In genomic region chr9:37309136-37309535, GRCh38 we compare ENCODE assay signal across 9 cellular contexts.
DNase-seq lines count a peak whose midpoint lies in the region; ATAC-seq and TF ChIP-seq lines count a peak whose summit lies in the region.
"Had no signal": no experiment of that assay in that cellular context is flagged by ENCODE, and none has a peak within 500 bp of the region (broad histone marks: within the 10 kb centered on the region; RNA-seq: fewer than 3 reads in every experiment).

No MANE protein-coding gene starts in this region.

- TF ChIP-seq CTCF in stomach (IDR thresholded peaks at IDR 0.05) (no peak), ascending aorta (IDR thresholded peaks at IDR 0.05) (peak in 1 of 3 experiments; percentile 6)

- H3K4me3 ChIP-seq in stomach (no peak overlapping the region), ascending aorta (no peak overlapping the region)

- peak; percentile 52 for DNase-seq in activated naive CD4-positive, alpha-beta T cell treated with anti-CD3 and anti-CD28 coated beads, Interleukin-2, amount 10 ng/mL, durations not matched to agents 7 days and 5 days
- DNase-seq in activated naive CD4-positive, alpha-beta T cell (lab: John Stamatoyannopoulos, UW) = no peak
- DNase-seq in NCI-H146 treated with DMSO at 0.1 percent for 48 hours (lab: John Stamatoyannopoulos, UW; ENCODE audit: unreplicated experiment) (peak; percentile 12), erythroblast (lab: John Stamatoyannopoulos, UW) (peak; percentile 46 to 52), stomach (no peak), epidermal melanocyte (ENCODE audit: insufficient read length, low spot score) (no peak), ascending aorta (ENCODE audit: low spot score in 2 of 2) (no peak)
- DNase-seq in stimulated activated naive CD8-positive, alpha-beta T cell treated with anti-CD3 and anti-CD28 coated beads, Interleukin-15, amount 100 ng/mL, for 72 hours = no peak

- H3K9me3 ChIP-seq in stomach = no peaks in the 10 kb centered on the region
- H3K9me3 ChIP-seq in ascending aorta = no peaks in the 10 kb centered on the region

- no peak for TF ChIP-seq EP300 in stomach (IDR thresholded peaks at IDR 0.05)

- intact Hi-C loops in stomach (cut with DNase I; ENCODE audit: low total_unique reads) (no loop called here), ascending aorta (cut with DNase I) (no loop called here)

- peak; percentile 52 for ATAC-seq in stimulated activated naive CD8-positive, alpha-beta T cell treated with anti-CD3 and anti-CD28 coated beads, Interleukin-15, amount 100 ng/mL, for 72 hours

- H3K27ac ChIP-seq in stomach (no peak overlapping the region), ascending aorta (no peak overlapping the region)

- WGBS in stomach, 5 donors = 86 to 93% (median 92%) methylated on average over 3 of the region's 3 CpGs

- TF ChIP-seq POLR2A in erythroblast (IDR thresholded peaks at IDR 0.05; ENCODE audit: low read length) (no peak), stomach (IDR thresholded peaks at IDR 0.05) (no peak)

- peaks cover 9% of the 10 kb centered on the region for H3K4me1 Mint-ChIP-seq in activated naive CD4-positive, alpha-beta T cell treated with anti-CD3 and anti-CD28 coated beads, Interleukin-2, amount 10 ng/mL, durations not matched to agents 7 days and 5 days
- peaks cover 15% of the 10 kb centered on the region for H3K4me1 Mint-ChIP-seq in stimulated activated naive CD8-positive, alpha-beta T cell treated with anti-CD3 and anti-CD28 coated beads, Interleukin-15, amount 100 ng/mL, for 72 hours

- H3K9me3 Mint-ChIP-seq in activated naive CD4-positive, alpha-beta T cell treated with anti-CD3 and anti-CD28 coated beads, Interleukin-2, amount 10 ng/mL, durations not matched to agents 7 days and 5 days = no peaks in the 10 kb centered on the region
- H3K9me3 Mint-ChIP-seq in stimulated activated naive CD8-positive, alpha-beta T cell treated with anti-CD3 and anti-CD28 coated beads, Interleukin-15, amount 100 ng/mL, for 72 hours = no peaks in the 10 kb centered on the region

- H3K27ac Mint-ChIP-seq in activated naive CD4-positive, alpha-beta T cell treated with anti-CD3 and anti-CD28 coated beads, Interleukin-2, amount 10 ng/mL, durations not matched to agents 7 days and 5 days = no peak overlapping the region
- peak overlapping the region in 1 of 2 donors; percentile 46 for H3K27ac Mint-ChIP-seq in stimulated activated naive CD8-positive, alpha-beta T cell treated with anti-CD3 and anti-CD28 coated beads, Interleukin-15, amount 100 ng/mL, for 72 hours
- H3K27ac Mint-ChIP-seq: activated naive CD8-positive, alpha-beta T cell had no signal

- peaks cover 28% of the 10 kb centered on the region for H3K36me3 Mint-ChIP-seq in activated naive CD4-positive, alpha-beta T cell treated with anti-CD3 and anti-CD28 coated beads, Interleukin-2, amount 10 ng/mL, durations not matched to agents 7 days and 5 days

- H3K27me3 ChIP-seq in stomach = no peaks in the 10 kb centered on the region
- no peaks in the 10 kb centered on the region for H3K27me3 ChIP-seq in ascending aorta

- CTCF ChIA-PET in activated naive CD4-positive, alpha-beta T cell treated with anti-CD3 and anti-CD28 coated beads, Interleukin-2, amount 10 ng/mL, durations not matched to agents 7 days and 5 days (lab: Charles Lee) = interaction anchor here (0.6 to 2.4 kb wide), 3 partner anchors 156 to 436 kb away, joined by 3 to 12 read pairs (median 4); no protein-coding TSS in a partner anchor

- H3K4me3 Mint-ChIP-seq in activated naive CD4-positive, alpha-beta T cell treated with anti-CD3 and anti-CD28 coated beads, Interleukin-2, amount 10 ng/mL, durations not matched to agents 7 days and 5 days = no peak overlapping the region
- H3K4me3 Mint-ChIP-seq in stimulated activated naive CD8-positive, alpha-beta T cell treated with anti-CD3 and anti-CD28 coated beads, Interleukin-15, amount 100 ng/mL, for 72 hours = no peak overlapping the region
- H3K4me3 Mint-ChIP-seq: activated naive CD8-positive, alpha-beta T cell had no signal

- H3K4me1 ChIP-seq in stomach (no peaks in the 10 kb centered on the region), ascending aorta (no peaks in the 10 kb centered on the region)

- H3K36me3 ChIP-seq in stomach (peaks cover 0 to 46% (median 34%) of the 10 kb centered on the region in 4 donors), ascending aorta (peaks cover 0 to 22% of the 10 kb centered on the region in 2 donors)

- H3K27me3 Mint-ChIP-seq in activated naive CD4-positive, alpha-beta T cell treated with anti-CD3 and anti-CD28 coated beads, Interleukin-2, amount 10 ng/mL, durations not matched to agents 7 days and 5 days = no peaks in the 10 kb centered on the region
- H3K27me3 Mint-ChIP-seq in stimulated activated naive CD8-positive, alpha-beta T cell treated with anti-CD3 and anti-CD28 coated beads, Interleukin-15, amount 100 ng/mL, for 72 hours = no peaks in the 10 kb centered on the region
- H3K27me3 Mint-ChIP-seq: activated naive CD8-positive, alpha-beta T cell had no signal

Comparison
In these comparisons a context has a peak if more than half of its experiments do, and no peak if none do; other contexts are left out.
1. DNase-seq: peak in activated naive CD4-positive, alpha-beta T cell treated with anti-CD3 and anti-CD28 coated beads, Interleukin-2, amount 10 ng/mL, durations not matched to agents 7 days and 5 days (single experiment), NCI-H146 treated with DMSO at 0.1 percent for 48 hours (single experiment) and erythroblast (2 of 2); none in activated naive CD4-positive, alpha-beta T cell (0 of 4), stimulated activated naive CD8-positive, alpha-beta T cell treated with anti-CD3 and anti-CD28 coated beads, Interleukin-15, amount 100 ng/mL, for 72 hours (0 of 2), stomach (single experiment), epidermal melanocyte (single experiment) and ascending aorta (0 of 2).